ENCODE assay signal across 11 cellular contexts in genomic region chr6:89022747-89023289, GRCh38. TPM values are rescaled to one million over a fixed set of nuclear protein-coding genes. Genes with fewer than 3 reads are reported as not detected.
DNase-seq lines count a peak whose midpoint lies in the region; ATAC-seq and TF ChIP-seq lines count a peak whose summit lies in the region.
"Had no signal": no experiment of that assay in that cellular context is flagged by ENCODE, and none has a peak within 500 bp of the region (broad histone marks: within the 10 kb centered on the region; RNA-seq: fewer than 3 reads in every experiment).

No MANE protein-coding gene starts in this region.

- H3K4me3 ChIP-seq in coronary artery (no peak overlapping the region), left lung (no peak overlapping the region), thoracic aorta (no peak overlapping the region)
- H3K4me3 ChIP-seq: dorsolateral prefrontal cortex had no signal

- H3K36me3 ChIP-seq in left lung: no peaks in the 10 kb centered on the region
- H3K36me3 ChIP-seq in thoracic aorta: no peaks in the 10 kb centered on the region

- no peaks in the 10 kb centered on the region for H3K27me3 ChIP-seq in left lung
- no peaks in the 10 kb centered on the region for H3K27me3 ChIP-seq in thoracic aorta (replicated peaks; ENCODE audit: insufficient read depth)
- H3K27me3 ChIP-seq: dorsolateral prefrontal cortex had no signal

- ATAC-seq in left lung (peak; percentile 43), thoracic aorta (ENCODE audit: insufficient number of reproducible peaks, low FRiP score, low read depth) (peak; percentile 34), HG03520 (IDR thresholded peaks at IDR 0.05; ENCODE audit: unreplicated experiment) (no peak)

- TF ChIP-seq CTCF in coronary artery (IDR thresholded peaks at IDR 0.05) (no peak), left lung (IDR thresholded peaks at IDR 0.05) (no peak), thoracic aorta (IDR thresholded peaks at IDR 0.05) (no peak)

- in situ Hi-C loops in G401 (cut with HindIII; ENCODE audit: low sequenced_read_pairs): no loop called here

- intact Hi-C loops in left lung (cut with DNase I): no loop called here

- DNase-seq in NOMO-1 treated with DMSO at 0.1 percent for 48 hours (lab: John Stamatoyannopoulos, UW; ENCODE audit: unreplicated experiment) (peak; percentile 42), NOMO-1 treated with dmso at 0.1 percent for 144 hours (lab: John Stamatoyannopoulos, UW; ENCODE audit: unreplicated experiment) (no peak), coronary artery (ENCODE audit: low spot score) (no peak), left lung (no peak), thoracic aorta (ENCODE audit: low spot score) (no peak), SW480 (ENCODE audit: low spot score) (no peak), G401 (ENCODE audit: low spot score) (no peak)
- DNase-seq: 8988T, dorsolateral prefrontal cortex, NCI-H1694 had no signal

- H3K27ac ChIP-seq in coronary artery: peak overlapping the region; percentile 54 to 82
- no peak overlapping the region for H3K27ac ChIP-seq in left lung
- H3K27ac ChIP-seq in thoracic aorta: peak overlapping the region; percentile 74 to 75

- H3K9me3 ChIP-seq in left lung: no peaks in the 10 kb centered on the region
- no peaks in the 10 kb centered on the region for H3K9me3 ChIP-seq in thoracic aorta

- H3K4me1 ChIP-seq in left lung: peaks cover 0 to 23% of the 10 kb centered on the region in 2 donors
- H3K4me1 ChIP-seq in thoracic aorta (ENCODE audit: control insufficient read depth in 1 of 2, low read depth in 2 of 2): peaks cover 28 to 39% of the 10 kb centered on the region in 2 donors

RNA-seq across cellular contexts. Expression of gene PNRC1, which starts 57.7 kb away (rescaled TPM):
- 100 to 1,000 TPM; 143 to 153 TPM for total RNA-seq in left lung
- total RNA-seq in thoracic aorta: 100 to 1,000 TPM; 217 to 297 TPM
- 30.0 and 49.6 TPM in 2 replicates for total RNA-seq in G401 (2014; rRNA removed; shearing (Covaris generic))

RNA-seq across cellular contexts. Expression of gene RNGTT, which starts 59.4 kb away (rescaled TPM):
- total RNA-seq in left lung (10 to 100 TPM; 12.1 to 15.2 TPM), thoracic aorta (10 to 100 TPM; 13.5 to 20.5 TPM)
- 28.7 and 34.8 TPM in 2 replicates for total RNA-seq in G401 (2014; rRNA removed; shearing (Covaris generic))

Comparison
In these comparisons a context has a peak if more than half of its experiments do, and no peak if none do; other contexts are left out.
1. H3K27ac ChIP-seq: peak in coronary artery (2 of 2) and thoracic aorta (2 of 2); none in left lung (0 of 2).